ENCODE assay signal across 16 cellular contexts in genomic region chr6:11161031-11161966, GRCh38. TPM values are rescaled to one million over a fixed set of nuclear protein-coding genes. Genes with fewer than 3 reads are reported as not detected.
A peak's percentile ranks its signal among the peaks of the same experiment; 100 is the strongest.
DNase-seq lines count a peak whose midpoint lies in the region; TF ChIP-seq lines count a peak whose summit lies in the region.
"Had no signal": no experiment of that assay in that cellular context is flagged by ENCODE, and none has a peak within 500 bp of the region (broad histone marks: within the 10 kb centered on the region; RNA-seq: fewer than 3 reads in every experiment).

No MANE protein-coding gene starts in this region.

- H3K27ac Mint-ChIP-seq in chondrocyte (ENCODE audit: unreplicated experiment) = peak overlapping the region; percentile 73
- H3K27ac Mint-ChIP-seq: activated CD4-positive, alpha-beta memory T cell treated with anti-CD3 and anti-CD28 coated beads for 36 hours; nephron; stimulated activated effector memory CD8-positive, alpha-beta T cell treated with anti-CD3 and anti-CD28 coated beads, Interleukin-12 subunit alpha, Interleukin-12 subunit beta, amount 100 ng/mL, for 72 hours had no signal

- TF ChIP-seq EP300 in Ishikawa (IDR thresholded peaks at IDR 0.05; ENCODE audit: borderline replicate concordance) = peak; percentile 92

- no peak for TF ChIP-seq CTCF in chondrocyte (IDR thresholded peaks at IDR 0.05)

- peak; percentile 70 for DNase-seq in A172 (ENCODE audit: low spot score)
- no peak for DNase-seq in chondrocyte (ENCODE audit: low spot score)
- peak; percentile 91 for DNase-seq in medulla oblongata (ENCODE audit: extremely low spot score)
- no peak for DNase-seq in T-helper 1 cell
- DNase-seq in 8988T = no peak
- no peak for DNase-seq in NCI-H1048 (lab: John Stamatoyannopoulos, UW)
- DNase-seq in AML-193 (lab: John Stamatoyannopoulos, UW) = no peak
- DNase-seq: activated CD4-positive, alpha-beta memory T cell treated with anti-CD3 and anti-CD28 coated beads for 36 hours; activated naive CD4-positive, alpha-beta T cell treated with anti-CD3 and anti-CD28 coated beads, Interleukin-2, amount 50 U/mL, for 16 hours; effector CD4-positive, alpha-beta T cell; GF-D8; NCI-H187 had no signal

- no peaks in the 10 kb centered on the region for H3K27me3 Mint-ChIP-seq in chondrocyte (ENCODE audit: low read depth)

- no peak overlapping the region for H3K4me3 Mint-ChIP-seq in chondrocyte (ENCODE audit: unreplicated experiment)
- H3K4me3 Mint-ChIP-seq: activated CD4-positive, alpha-beta memory T cell treated with anti-CD3 and anti-CD28 coated beads for 36 hours; nephron; stimulated activated effector memory CD8-positive, alpha-beta T cell treated with anti-CD3 and anti-CD28 coated beads, Interleukin-12 subunit alpha, Interleukin-12 subunit beta, amount 100 ng/mL, for 72 hours had no signal

- TF ChIP-seq RAD21 in Ishikawa (IDR thresholded peaks at IDR 0.05; ENCODE audit: low read depth) = no peak

- peaks cover 16% of the 10 kb centered on the region for H3K4me1 Mint-ChIP-seq in chondrocyte (ENCODE audit: low read depth)
- H3K4me1 Mint-ChIP-seq: nephron had no signal

- peaks cover 5% of the 10 kb centered on the region for H3K9me3 Mint-ChIP-seq in chondrocyte (ENCODE audit: low read depth)
- H3K9me3 Mint-ChIP-seq: activated CD4-positive, alpha-beta memory T cell treated with anti-CD3 and anti-CD28 coated beads for 36 hours; nephron; stimulated activated effector memory CD8-positive, alpha-beta T cell treated with anti-CD3 and anti-CD28 coated beads, Interleukin-12 subunit alpha, Interleukin-12 subunit beta, amount 100 ng/mL, for 72 hours had no signal

- H3K36me3 Mint-ChIP-seq in chondrocyte (ENCODE audit: low read depth) = no peaks in the 10 kb centered on the region
- H3K36me3 Mint-ChIP-seq: activated CD4-positive, alpha-beta memory T cell treated with anti-CD3 and anti-CD28 coated beads for 36 hours; stimulated activated effector memory CD8-positive, alpha-beta T cell treated with anti-CD3 and anti-CD28 coated beads, Interleukin-12 subunit alpha, Interleukin-12 subunit beta, amount 100 ng/mL, for 72 hours had no signal

TF ChIP-seq in Ishikawa, 13 proteins besides CTCF, POLR2A, EP300 and RAD21:
- TF ChIP-seq MAX (IDR thresholded peaks at IDR 0.05) (0 out of 2 replicates have a peak, but pooled peaks have one; percentile 20), EGR1 (IDR thresholded peaks at IDR 0.05) (no peak), NFIC (IDR thresholded peaks at IDR 0.05) (peak; percentile 75), CEBPB (IDR thresholded peaks at IDR 0.05) (no peak), YY1 (IDR thresholded peaks at IDR 0.05; ENCODE audit: low read depth) (peak; percentile 43; the same call in 1 of the 2 replicates), TEAD4 (IDR thresholded peaks at IDR 0.05) (peak; percentile 78), TAF1 (IDR thresholded peaks at IDR 0.05; ENCODE audit: low read depth) (no peak), TCF12 (IDR thresholded peaks at IDR 0.05; ENCODE audit: low read depth) (peak; percentile 83), FOXM1 (IDR thresholded peaks at IDR 0.05; ENCODE audit: borderline replicate concordance, low read depth) (peak; percentile 88)

RNA-seq across cellular contexts. Expression of gene ERVFRD-1, which starts 49.8 kb away (rescaled TPM):
- total RNA-seq in A172 (2014; rRNA removed; shearing (Covaris generic)) = not detected in 2 replicates
- total RNA-seq in chondrocyte = not detected in 3 replicates
- total RNA-seq: activated CD4-positive, alpha-beta memory T cell treated with anti-CD3 and anti-CD28 coated beads for 36 hours; T-helper 1 cell treated with Interleukin-12 subunit alpha and Interleukin-12 subunit beta and Interleukin-4 antibody, amounts not matched to agents 30 ng/mL and 1 ng/mL, for 36 hours had no signal

Comparison
In these comparisons a context has a peak if more than half of its experiments do, and no peak if none do; other contexts are left out.
1. DNase-seq: peak in A172 (single experiment) and medulla oblongata (single experiment); none in chondrocyte (single experiment), T-helper 1 cell (0 of 5), 8988T (single experiment), NCI-H1048 (single experiment) and AML-193 (0 of 2).